Comparison of ENCODE assay signal across 8 cellular contexts in the genomic region with DNA sequence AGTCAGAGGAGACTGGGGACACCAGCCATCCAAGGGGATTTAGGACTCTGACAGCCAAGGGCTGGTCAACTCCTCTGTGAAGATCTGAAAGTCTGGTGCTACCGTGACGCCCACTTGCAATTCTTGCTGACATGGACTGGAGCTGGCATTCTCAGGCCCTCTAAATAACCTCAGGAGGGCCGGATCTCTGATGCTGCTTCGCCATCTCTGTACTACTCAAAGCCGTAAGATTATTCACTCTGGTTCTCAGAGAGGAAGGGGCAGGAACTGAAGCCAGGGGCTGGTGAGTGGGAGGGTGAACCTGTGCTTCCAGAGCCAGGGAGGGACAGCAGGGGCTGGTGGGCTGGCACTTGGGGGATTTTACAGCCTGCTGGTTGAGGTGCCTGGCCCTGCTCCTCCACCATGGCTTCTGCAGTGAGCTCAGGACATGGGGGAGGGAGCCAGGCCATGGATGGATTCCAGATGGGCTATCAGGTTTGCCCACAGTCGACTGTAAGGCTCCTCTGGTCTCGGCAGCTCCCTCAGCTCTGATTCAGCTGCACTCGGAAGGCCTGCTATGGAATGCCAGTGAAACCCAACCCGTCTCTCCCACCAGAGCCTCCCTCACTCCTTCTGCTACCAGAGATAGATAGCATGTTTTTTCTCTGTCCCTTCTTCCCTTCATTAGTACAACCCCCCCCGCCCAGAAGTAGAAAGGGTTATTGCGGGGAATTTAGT.
DNase-seq lines count a peak whose midpoint lies in the region; ATAC-seq and TF ChIP-seq lines count a peak whose summit lies in the region.

No MANE protein-coding gene starts in this region.

- DNase-seq in BJ (ENCODE audit: low read depth), result peak; percentile 51
- no peak for DNase-seq in NT2/D1 (ENCODE audit: low read depth, low spot score)
- DNase-seq in fibroblast of mammary gland (ENCODE audit: low read depth), result peak; percentile 54
- peak; percentile 65 to 79 (median 70) for DNase-seq in ovary
- no peak for DNase-seq in adrenal gland
- DNase-seq in hippocampal formation (lab: John Stamatoyannopoulos, UW), result no peak
- no peak for DNase-seq in natural killer cell treated with Interleukin-12 subunit alpha and Interleukin-12 subunit beta and Interleukin-15 and Interleukin-18, amount 100 ng/mL, for 72 hours (ENCODE audit: low spot score)
- DNase-seq in NCI-H2029 treated with DMSO at 0.1 percent for 48 hours (lab: John Stamatoyannopoulos, UW), result no peak

- TF ChIP-seq EP300 in ovary (IDR thresholded peaks at IDR 0.05), result no peak

- TF ChIP-seq CTCF in BJ (IDR thresholded peaks at IDR 0.05; ENCODE audit: insufficient read depth, low read depth, low read length), result no peak
- TF ChIP-seq CTCF in fibroblast of mammary gland (conservative IDR thresholded peaks at IDR 0.05; ENCODE audit: control insufficient read depth, insufficient read depth, low read depth, low read length), result no peak
- TF ChIP-seq CTCF in ovary (IDR thresholded peaks at IDR 0.05), result no peak
- TF ChIP-seq CTCF in adrenal gland (IDR thresholded peaks at IDR 0.05), result no peak

- POLR2A ChIA-PET in BJ (lab: Charles Lee), result no interaction called here

- H3K36me3 ChIP-seq in BJ (ENCODE audit: control insufficient read depth, insufficient read depth, low read length), result no peaks in the 10 kb centered on the region
- no peaks in the 10 kb centered on the region for H3K36me3 ChIP-seq in NT2/D1 (ENCODE audit: insufficient read depth, insufficient read length, low read length)
- H3K36me3 ChIP-seq in ovary, result no peaks in the 10 kb centered on the region
- no peaks in the 10 kb centered on the region for H3K36me3 ChIP-seq in adrenal gland (replicated peaks in 1 of 2)

- H3K9me3 Mint-ChIP-seq in natural killer cell treated with Interleukin-12 subunit alpha and Interleukin-12 subunit beta and Interleukin-15 and Interleukin-18, amount 100 ng/mL, for 72 hours, result no peaks in the 10 kb centered on the region

- no peaks in the 10 kb centered on the region for H3K4me1 Mint-ChIP-seq in natural killer cell treated with Interleukin-12 subunit alpha and Interleukin-12 subunit beta and Interleukin-15 and Interleukin-18, amount 100 ng/mL, for 72 hours (ENCODE audit: low read depth in 2 of 2)

- no peak overlapping the region for H3K27ac Mint-ChIP-seq in natural killer cell treated with Interleukin-12 subunit alpha and Interleukin-12 subunit beta and Interleukin-15 and Interleukin-18, amount 100 ng/mL, for 72 hours

- no peak overlapping the region for H3K4me3 ChIP-seq in BJ (ENCODE audit: low read depth, low read length)
- no peak overlapping the region for H3K4me3 ChIP-seq in NT2/D1 (ENCODE audit: insufficient read length, low read depth)
- H3K4me3 ChIP-seq in fibroblast of mammary gland (ENCODE audit: control insufficient read depth, low read depth, low read length), result no peak overlapping the region
- H3K4me3 ChIP-seq in ovary, result no peak overlapping the region
- no peak overlapping the region for H3K4me3 ChIP-seq in adrenal gland

- no peak overlapping the region for H3K4me3 Mint-ChIP-seq in natural killer cell treated with Interleukin-12 subunit alpha and Interleukin-12 subunit beta and Interleukin-15 and Interleukin-18, amount 100 ng/mL, for 72 hours

- H3K9me3 ChIP-seq in NT2/D1 (ENCODE audit: insufficient read depth, low read length) (no peaks in the 10 kb centered on the region), ovary (no peaks in the 10 kb centered on the region), adrenal gland (replicated peaks in 1 of 3) (no peaks in the 10 kb centered on the region)

- intact Hi-C loops in ovary (cut with DNase I), result no loop called here
- intact Hi-C loops in adrenal gland (cut with DNase I), result no loop called here

- H3K4me1 ChIP-seq in NT2/D1 (ENCODE audit: insufficient read depth, insufficient read length) (peaks cover 13% of the 10 kb centered on the region), ovary (ENCODE audit: insufficient read depth) (peaks cover 25% of the 10 kb centered on the region), adrenal gland (replicated peaks in 1 of 2) (peaks cover 0 to 12% of the 10 kb centered on the region in 2 donors)

- peak overlapping the region; percentile 33 for H3K9ac ChIP-seq in NT2/D1 (ENCODE audit: insufficient read length, low read depth)

- TF ChIP-seq POLR2A in ovary (IDR thresholded peaks at IDR 0.05) (no peak), adrenal gland (IDR thresholded peaks at IDR 0.05) (no peak)

- WGBS in ovary, 3 donors, result 31 to 40% (median 39%) methylated on average over 11 of the region's 11 CpGs
- WGBS in adrenal gland, 4 donors, result 77 to 85% (median 84%) methylated on average over 8 to 11 of the region's 11 CpGs

- no peak for ATAC-seq in natural killer cell treated with Interleukin-12 subunit alpha and Interleukin-12 subunit beta and Interleukin-15 and Interleukin-18, amount 100 ng/mL, for 72 hours

- CTCF ChIA-PET in BJ (lab: Yijun Ruan, JAX), result interaction anchor here (0.8 to 2.2 kb wide), 8 partner anchors 12 to 86 kb away, joined by 3 to 10 read pairs (median 4); no protein-coding TSS in a partner anchor

- H3K27ac ChIP-seq in ovary, result peak overlapping the region in 1 of 2 donors; percentile 38
- peak overlapping the region in 1 of 5 donors; percentile 5 for H3K27ac ChIP-seq in adrenal gland

- no peaks in the 10 kb centered on the region for H3K36me3 Mint-ChIP-seq in natural killer cell treated with Interleukin-12 subunit alpha and Interleukin-12 subunit beta and Interleukin-15 and Interleukin-18, amount 100 ng/mL, for 72 hours

- H3K27me3 ChIP-seq in BJ (ENCODE audit: control insufficient read depth, insufficient read depth, low read length) (no peaks in the 10 kb centered on the region), NT2/D1 (ENCODE audit: insufficient read depth, insufficient read length) (no peaks in the 10 kb centered on the region), ovary (no peaks in the 10 kb centered on the region), adrenal gland (no peaks in the 10 kb centered on the region)

- H3K27me3 Mint-ChIP-seq in natural killer cell treated with Interleukin-12 subunit alpha and Interleukin-12 subunit beta and Interleukin-15 and Interleukin-18, amount 100 ng/mL, for 72 hours, result peaks cover 25 to 35% of the 10 kb centered on the region in 2 donors

Comparison
In these comparisons a context has a peak if more than half of its experiments do, and no peak if none do; other contexts are left out.
1. DNase-seq: peak in BJ (single experiment), fibroblast of mammary gland (single experiment) and ovary (5 of 5); none in NT2/D1 (single experiment), adrenal gland (0 of 7), hippocampal formation (0 of 2), natural killer cell treated with Interleukin-12 subunit alpha and Interleukin-12 subunit beta and Interleukin-15 and Interleukin-18, amount 100 ng/mL, for 72 hours (single experiment) and NCI-H2029 treated with DMSO at 0.1 percent for 48 hours (single experiment).